1 cellular context compared by ENCODE assay signal in genomic region chr20:2840138-2840966, GRCh38.
TF ChIP-seq lines count a peak whose summit lies in the region.

TSS of gene PCED1A (minus strand) at chr20:2840655. CDS start at chr20:2839912, 743 bp downstream.
TSS of gene VPS16 (plus strand) at chr20:2840745. CDS start at chr20:2840775, 30 bp downstream.

TF ChIP-seq in HepG2, 621 proteins besides CTCF, POLR2A, EP300 and RAD21 (continued from another document and continues in another):
- TF ChIP-seq THAP9 (CRISPR knock-in tag; IDR thresholded peaks at IDR 0.05; ENCODE audit: borderline replicate concordance), result peak; percentile 84
- TF ChIP-seq TFAP4 (IDR thresholded peaks at IDR 0.05; ENCODE audit: borderline replicate concordance, low read depth), result peak; percentile 63; the same call in 1 of the 2 replicates
- peak; percentile 99 for TF ChIP-seq TMF1 (CRISPR knock-in tag; IDR thresholded peaks at IDR 0.05; ENCODE audit: low read depth)
- peak; percentile 92; the same call in 1 of the 2 replicates for TF ChIP-seq ZNF619 (CRISPR knock-in tag; IDR thresholded peaks at IDR 0.05)
- TF ChIP-seq DR1 (CRISPR knock-in tag; IDR thresholded peaks at IDR 0.05), result peak; percentile 72; the same call in 1 of the 2 replicates
- no peak for TF ChIP-seq ZNF75D (CRISPR knock-in tag; IDR thresholded peaks at IDR 0.05; ENCODE audit: borderline replicate concordance)
- TF ChIP-seq ELF4 (CRISPR knock-in tag; IDR thresholded peaks at IDR 0.05; ENCODE audit: borderline replicate concordance), result peak; percentile 89
- TF ChIP-seq MXD4 (CRISPR knock-in tag; IDR thresholded peaks at IDR 0.05), result peak; percentile 97
- TF ChIP-seq ZNF20 (CRISPR knock-in tag; IDR thresholded peaks at IDR 0.05), result peak; percentile 88
- TF ChIP-seq NKX3-1 (CRISPR knock-in tag; IDR thresholded peaks at IDR 0.05), result peak; percentile 98
- 0 out of 2 replicates have a peak, but pooled peaks have one; percentile 36 for TF ChIP-seq ZBTB34 (CRISPR knock-in tag; IDR thresholded peaks at IDR 0.05)
- TF ChIP-seq ZMAT5 (CRISPR knock-in tag; IDR thresholded peaks at IDR 0.05; ENCODE audit: borderline replicate concordance, low read depth), result no peak
- TF ChIP-seq ZBTB20 (CRISPR knock-in tag; IDR thresholded peaks at IDR 0.05; ENCODE audit: borderline replicate concordance, low read depth), result peak; percentile 56; the same call in 1 of the 2 replicates
- peak; percentile 86 for TF ChIP-seq ISL2 (CRISPR knock-in tag; IDR thresholded peaks at IDR 0.05)
- TF ChIP-seq SP1 (IDR thresholded peaks at IDR 0.05), result no peak
- TF ChIP-seq SP1 (CRISPR knock-in tag; IDR thresholded peaks at IDR 0.05), result peak; percentile 59; the same call in 1 of the 2 replicates
- peak; percentile 95 for TF ChIP-seq PBX3 (CRISPR knock-in tag; IDR thresholded peaks at IDR 0.05; ENCODE audit: borderline replicate concordance)
- peak; percentile 23; the same call in 1 of the 2 replicates for TF ChIP-seq HNF4A (CRISPR knock-in tag; IDR thresholded peaks at IDR 0.05)
- TF ChIP-seq RORA (CRISPR knock-in tag; IDR thresholded peaks at IDR 0.05), result no peak
- peak; percentile 80; the same call in 1 of the 2 replicates for TF ChIP-seq NFAT5 (CRISPR knock-in tag; IDR thresholded peaks at IDR 0.05)
- no peak for TF ChIP-seq CBX2 (IDR thresholded peaks at IDR 0.05; ENCODE audit: low read depth, low read length)
- no peak; the same call in 1 of the 2 replicates for TF ChIP-seq CBX2 (CRISPR knock-in tag; IDR thresholded peaks at IDR 0.05; ENCODE audit: low read depth)
- TF ChIP-seq ZBTB3 (CRISPR knock-in tag; IDR thresholded peaks at IDR 0.05; ENCODE audit: borderline replicate concordance, low read depth), result 0 out of 2 replicates have a peak, but pooled peaks have one; percentile 57
- TF ChIP-seq ZGPAT (CRISPR knock-in tag; IDR thresholded peaks at IDR 0.05), result peak; percentile 99
- peak; percentile 95 for TF ChIP-seq ZBTB42 (CRISPR knock-in tag; IDR thresholded peaks at IDR 0.05)
- 0 out of 2 replicates have a peak, but pooled peaks have one; percentile 76 for TF ChIP-seq ZFP36L2 (CRISPR knock-in tag; IDR thresholded peaks at IDR 0.05)
- peak; percentile 46 for TF ChIP-seq FOXP4 (CRISPR knock-in tag; IDR thresholded peaks at IDR 0.05)
- no peak for TF ChIP-seq TCF7L2 (IDR thresholded peaks at IDR 0.05; ENCODE audit: low read depth, low read length)
- peak; percentile 94 for TF ChIP-seq BRCA1 (CRISPR knock-in tag; IDR thresholded peaks at IDR 0.05)
- TF ChIP-seq ZXDC (CRISPR knock-in tag; IDR thresholded peaks at IDR 0.05), result peak; percentile 66; the same call in 1 of the 2 replicates
- TF ChIP-seq ZSCAN5A (CRISPR knock-in tag; IDR thresholded peaks at IDR 0.05; ENCODE audit: borderline replicate concordance), result peak; percentile 96; the same call in 1 of the 2 replicates
- peak; percentile 94 for TF ChIP-seq TAF15 (IDR thresholded peaks at IDR 0.05; ENCODE audit: low read depth, low read length, poor library complexity, severe bottlenecking)
- TF ChIP-seq ZNF432 (CRISPR knock-in tag; IDR thresholded peaks at IDR 0.05; ENCODE audit: borderline replicate concordance), result peak; percentile 15; the same call in 1 of the 2 replicates
- peak; percentile 93 for TF ChIP-seq MAF1 (CRISPR knock-in tag; IDR thresholded peaks at IDR 0.05; ENCODE audit: borderline replicate concordance)
- TF ChIP-seq ARNT (IDR thresholded peaks at IDR 0.05), result no peak
- TF ChIP-seq ZFYVE20 (CRISPR knock-in tag; IDR thresholded peaks at IDR 0.05; ENCODE audit: borderline replicate concordance, low read depth), result peak; percentile 97; the same call in 1 of the 2 replicates
- peak; percentile 91 for TF ChIP-seq ZNF44 (CRISPR knock-in tag; IDR thresholded peaks at IDR 0.05)
- TF ChIP-seq NFE2L2 (IDR thresholded peaks at IDR 0.05; ENCODE audit: low read length), result no peak
- peak; percentile 95 for TF ChIP-seq ZMYM2 (CRISPR knock-in tag; IDR thresholded peaks at IDR 0.05)
- no peak for TF ChIP-seq HMG20A (CRISPR knock-in tag; IDR thresholded peaks at IDR 0.05; ENCODE audit: borderline replicate concordance)
